ENCODE assay signal across 15 cellular contexts in the genomic region with DNA sequence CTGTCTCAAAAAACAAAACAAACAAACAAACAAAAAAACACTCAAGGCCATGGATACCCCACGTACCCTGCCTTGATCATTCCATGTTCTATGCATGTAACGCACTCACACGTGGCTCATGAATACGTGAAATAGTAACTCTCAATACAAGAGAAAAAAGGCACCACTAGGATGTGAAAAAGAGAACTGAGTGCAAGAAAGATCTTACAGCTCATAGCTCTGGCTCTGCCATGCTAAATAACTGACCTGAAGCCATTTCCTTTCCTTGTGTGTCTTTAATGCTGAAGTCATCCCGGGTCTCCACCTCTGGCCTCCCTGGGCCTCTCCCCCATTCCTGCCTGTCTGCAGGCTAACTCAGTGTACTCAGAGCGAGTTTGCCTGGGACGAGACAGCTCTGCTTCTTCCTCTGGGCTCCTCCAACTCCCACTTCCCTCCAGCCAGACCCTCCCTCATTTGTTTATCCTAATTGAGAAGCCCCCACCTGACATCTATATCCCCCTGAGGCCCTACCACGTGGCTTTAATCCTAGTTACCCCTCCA.
DNase-seq lines count a peak whose midpoint lies in the region; ATAC-seq, FAIRE-seq and TF ChIP-seq lines count a peak whose summit lies in the region.
"Had no signal": no experiment of that assay in that cellular context is flagged by ENCODE, and none has a peak within 500 bp of the region (broad histone marks: within the 10 kb centered on the region; RNA-seq: fewer than 3 reads in every experiment).

No MANE protein-coding gene starts in this region.

- TF ChIP-seq CTCF in GM23338 (conservative IDR thresholded peaks at IDR 0.05; ENCODE audit: low read depth in 2 of 2) (no peak), activated B cell treated with CpG ODN at 0.5 μM for 24 hours (IDR thresholded peaks at IDR 0.05) (no peak), keratinocyte (optimal IDR thresholded peaks at IDR 0.05 in 1 of 3, IDR thresholded peaks at IDR 0.05 in 1 of 3, conservative IDR thresholded peaks at IDR 0.05 in 1 of 3; ENCODE audit: extremely low read depth in 1 of 3, insufficient read depth in 2 of 3, low read length in 3 of 3) (no peak)

- H2AFZ ChIP-seq in GM23338 (no peak overlapping the region), keratinocyte (ENCODE audit: control insufficient read depth, low read length) (no peak overlapping the region)

- H3K4me3 Mint-ChIP-seq in GM23338: no peak overlapping the region
- no peak overlapping the region for H3K4me3 Mint-ChIP-seq in activated B cell treated with CpG ODN at 0.5 μM for 24 hours
- H3K4me3 Mint-ChIP-seq in stimulated activated naive B cell treated with anti-CD40 and anti-IgM and Interleukin-4, amounts not matched to agents 10 μg/mL and 1 μg/mL and 100 μg/mL, for 72 hours: no peak overlapping the region
- H3K4me3 Mint-ChIP-seq in activated T-cell treated with anti-CD3 and anti-CD28 coated beads, Interleukin-2, amount 50 U/mL, for 4 hours: no peak overlapping the region
- H3K4me3 Mint-ChIP-seq: stimulated activated effector memory CD8-positive, alpha-beta T cell treated with anti-CD3 and anti-CD28 coated beads, Interleukin-12 subunit alpha, Interleukin-12 subunit beta, amount 100 ng/mL, for 72 hours had no signal

- dilution Hi-C loops in keratinocyte (cut with MboI; ENCODE audit: extremely low pct_ligation_motif_present, low sequenced_read_pairs): no loop called here

- POLR2A ChIA-PET in activated B cell treated with CpG ODN at 0.5 μM for 24 hours (lab: Charles Lee): interaction anchor here (1.4 kb wide), 1 partner anchor 9 kb away, joined by 5 read pairs; no protein-coding TSS in a partner anchor

- intact Hi-C loops in activated B cell treated with CpG ODN at 0.5 μM for 24 hours (cut with micrococcal nuclease): no loop called here

- CTCF ChIA-PET in activated B cell treated with CpG ODN at 0.5 μM for 24 hours (lab: Charles Lee): no interaction called here

- H3K9me3 ChIP-seq in keratinocyte (ENCODE audit: control insufficient read depth, low read depth, low read length): no peaks in the 10 kb centered on the region
- H3K9me3 ChIP-seq: HAP-1, lower lobe of right lung had no signal

- H3K4me3 ChIP-seq in GM23338 (no peak overlapping the region), keratinocyte (ENCODE audit: control insufficient read depth in 2 of 3, extremely low read depth in 1 of 3, insufficient read depth in 2 of 3, low read depth in 1 of 3, low read length in 3 of 3) (no peak overlapping the region)
- H3K4me3 ChIP-seq: HAP-1 had no signal

- H3K27ac ChIP-seq in GM23338 (ENCODE audit: low read depth) (no peak overlapping the region), keratinocyte (ENCODE audit: control insufficient read depth, insufficient read depth, low read length) (no peak overlapping the region)
- H3K27ac ChIP-seq: lower lobe of right lung had no signal

- H3K4me1 Mint-ChIP-seq in GM23338 (peaks cover 63% of the 10 kb centered on the region), activated B cell treated with CpG ODN at 0.5 μM for 24 hours (peaks cover 15% of the 10 kb centered on the region)
- peaks cover 13 to 21% of the 10 kb centered on the region in 2 donors for H3K4me1 Mint-ChIP-seq in stimulated activated naive B cell treated with anti-CD40 and anti-IgM and Interleukin-4, amounts not matched to agents 10 μg/mL and 1 μg/mL and 100 μg/mL, for 72 hours
- peaks cover 19% of the 10 kb centered on the region for H3K4me1 Mint-ChIP-seq in activated T-cell treated with anti-CD3 and anti-CD28 coated beads, Interleukin-2, amount 50 U/mL, for 4 hours (ENCODE audit: low read depth)

- no peaks in the 10 kb centered on the region for H3F3A ChIP-seq in GM23338 (replicated peaks; ENCODE audit: low read depth)

- ATAC-seq in GM23338: no peak
- peak; percentile 5 for ATAC-seq in activated B cell treated with CpG ODN at 0.5 μM for 24 hours (ENCODE audit: low read depth)
- peak; percentile 22 to 46 for ATAC-seq in stimulated activated naive B cell treated with anti-CD40 and anti-IgM and Interleukin-4, amounts not matched to agents 10 μg/mL and 1 μg/mL and 100 μg/mL, for 72 hours (replicated peaks)
- no peak for ATAC-seq in activated T-cell treated with anti-CD3 and anti-CD28 coated beads, Interleukin-2, amount 50 U/mL, for 4 hours
- ATAC-seq: lower lobe of right lung; sciatic nerve; stimulated activated effector memory CD8-positive, alpha-beta T cell treated with anti-CD3 and anti-CD28 coated beads, Interleukin-12 subunit alpha, Interleukin-12 subunit beta, amount 100 ng/mL, for 72 hours had no signal

- no peaks in the 10 kb centered on the region for H3K9me1 ChIP-seq in keratinocyte (ENCODE audit: control insufficient read depth, extremely low read depth, insufficient read depth, low read length)

- H3K9ac ChIP-seq in keratinocyte (ENCODE audit: control insufficient read depth, extremely low read depth, insufficient read depth, low read length): no peak overlapping the region

- H3K4me1 ChIP-seq in GM23338 (ENCODE audit: insufficient read depth) (peaks cover 39% of the 10 kb centered on the region), keratinocyte (ENCODE audit: control insufficient read depth, extremely low read depth, insufficient read depth, low read length) (peaks cover 51% of the 10 kb centered on the region)
- H3K4me1 ChIP-seq: HAP-1 had no signal

- no peak for DNase-seq in GM23338 (ENCODE audit: low spot score)
- DNase-seq in activated B cell treated with CpG ODN at 0.5 μM for 24 hours: no peak
- no peak for DNase-seq in keratinocyte (ENCODE audit: low read depth, low spot score)
- DNase-seq in stimulated activated naive B cell treated with anti-CD40 and anti-IgM and Interleukin-4, amounts not matched to agents 10 μg/mL and 1 μg/mL and 100 μg/mL, for 72 hours: no peak
- DNase-seq in NOMO-1 treated with DMSO at 0.1 percent for 48 hours (lab: John Stamatoyannopoulos, UW; ENCODE audit: unreplicated experiment): no peak
- DNase-seq in activated T-cell treated with anti-CD3 and anti-CD28 coated beads, Interleukin-2, amount 50 U/mL, for 4 hours: no peak
- DNase-seq in NCI-H1694 treated with DMSO at 0.1 percent for 48 hours (lab: John Stamatoyannopoulos, UW): no peak
- DNase-seq: activated gamma-delta T cell treated with Interleukin-2 at 50 U/mL for 16 hours, KG1, lower lobe of right lung, NCI-H187 had no signal

- peaks cover 11% of the 10 kb centered on the region for H3K27me3 Mint-ChIP-seq in GM23338 (ENCODE audit: insufficient read depth, low read depth, poor library complexity)
- H3K27me3 Mint-ChIP-seq in activated B cell treated with CpG ODN at 0.5 μM for 24 hours: peaks cover 10% of the 10 kb centered on the region
- H3K27me3 Mint-ChIP-seq in stimulated activated naive B cell treated with anti-CD40 and anti-IgM and Interleukin-4, amounts not matched to agents 10 μg/mL and 1 μg/mL and 100 μg/mL, for 72 hours: peaks cover 49 to 59% of the 10 kb centered on the region in 2 donors
- peaks cover 48% of the 10 kb centered on the region for H3K27me3 Mint-ChIP-seq in activated T-cell treated with anti-CD3 and anti-CD28 coated beads, Interleukin-2, amount 50 U/mL, for 4 hours (ENCODE audit: low read depth)

- H3K27me3 ChIP-seq in GM23338 (ENCODE audit: insufficient read depth): no peaks in the 10 kb centered on the region
- no peaks in the 10 kb centered on the region for H3K27me3 ChIP-seq in keratinocyte (ENCODE audit: control insufficient read depth, extremely low read depth, insufficient read depth, low read length)

- FAIRE-seq in keratinocyte (lab: Jason Lieb, UNC): no peak

- H3K36me3 Mint-ChIP-seq in GM23338 (ENCODE audit: low read depth) (peaks cover 32% of the 10 kb centered on the region), activated B cell treated with CpG ODN at 0.5 μM for 24 hours (ENCODE audit: low read depth) (no peaks in the 10 kb centered on the region)
- no peaks in the 10 kb centered on the region for H3K36me3 Mint-ChIP-seq in stimulated activated naive B cell treated with anti-CD40 and anti-IgM and Interleukin-4, amounts not matched to agents 10 μg/mL and 1 μg/mL and 100 μg/mL, for 72 hours
- no peaks in the 10 kb centered on the region for H3K36me3 Mint-ChIP-seq in activated T-cell treated with anti-CD3 and anti-CD28 coated beads, Interleukin-2, amount 50 U/mL, for 4 hours (ENCODE audit: insufficient read depth)
- H3K36me3 Mint-ChIP-seq: CD14-positive monocyte; stimulated activated effector memory CD8-positive, alpha-beta T cell treated with anti-CD3 and anti-CD28 coated beads, Interleukin-12 subunit alpha, Interleukin-12 subunit beta, amount 100 ng/mL, for 72 hours had no signal

- H3K4me2 ChIP-seq in GM23338 (no peak overlapping the region), keratinocyte (ENCODE audit: control insufficient read depth, extremely low read depth, insufficient read depth, low read depth, low read length) (peak overlapping the region; percentile 7)

- H3K36me3 ChIP-seq in GM23338 (ENCODE audit: insufficient read depth) (no peaks in the 10 kb centered on the region), keratinocyte (ENCODE audit: control insufficient read depth in 2 of 2, extremely low read depth in 1 of 2, insufficient read depth in 2 of 2, low read length in 2 of 2) (peaks cover 2 to 11% of the 10 kb centered on the region in 2 experiments)
- H3K36me3 ChIP-seq: HAP-1 had no signal

- H3K9me2 ChIP-seq in GM23338 (ENCODE audit: insufficient read depth): no peaks in the 10 kb centered on the region

- H4K20me1 ChIP-seq in GM23338 (replicated peaks; ENCODE audit: insufficient read depth): no peaks in the 10 kb centered on the region
- no peaks in the 10 kb centered on the region for H4K20me1 ChIP-seq in keratinocyte (ENCODE audit: control insufficient read depth, extremely low read depth, insufficient read depth, low read length)

- no peaks in the 10 kb centered on the region for H3K9me3 Mint-ChIP-seq in GM23338
- H3K9me3 Mint-ChIP-seq in activated B cell treated with CpG ODN at 0.5 μM for 24 hours: no peaks in the 10 kb centered on the region
- H3K9me3 Mint-ChIP-seq in stimulated activated naive B cell treated with anti-CD40 and anti-IgM and Interleukin-4, amounts not matched to agents 10 μg/mL and 1 μg/mL and 100 μg/mL, for 72 hours: no peaks in the 10 kb centered on the region
- H3K9me3 Mint-ChIP-seq in activated T-cell treated with anti-CD3 and anti-CD28 coated beads, Interleukin-2, amount 50 U/mL, for 4 hours: no peaks in the 10 kb centered on the region
- H3K9me3 Mint-ChIP-seq: CD14-positive monocyte; stimulated activated effector memory CD8-positive, alpha-beta T cell treated with anti-CD3 and anti-CD28 coated beads, Interleukin-12 subunit alpha, Interleukin-12 subunit beta, amount 100 ng/mL, for 72 hours had no signal

- no peaks in the 10 kb centered on the region for H3K79me2 ChIP-seq in GM23338 (replicated peaks; ENCODE audit: insufficient read depth)
- H3K79me2 ChIP-seq in keratinocyte (ENCODE audit: control insufficient read depth, insufficient read depth, low read length): peaks cover 15% of the 10 kb centered on the region

- peak overlapping the region; percentile 10; the same call in 1 of the 2 replicates for H3K27ac Mint-ChIP-seq in GM23338
- H3K27ac Mint-ChIP-seq in activated B cell treated with CpG ODN at 0.5 μM for 24 hours: no peak overlapping the region
- no peak overlapping the region for H3K27ac Mint-ChIP-seq in stimulated activated naive B cell treated with anti-CD40 and anti-IgM and Interleukin-4, amounts not matched to agents 10 μg/mL and 1 μg/mL and 100 μg/mL, for 72 hours
- H3K27ac Mint-ChIP-seq: stimulated activated effector memory CD8-positive, alpha-beta T cell treated with anti-CD3 and anti-CD28 coated beads, Interleukin-12 subunit alpha, Interleukin-12 subunit beta, amount 100 ng/mL, for 72 hours had no signal

Comparison
In these comparisons a context has a peak if more than half of its experiments do, and no peak if none do; other contexts are left out.
1. ATAC-seq: peak in activated B cell treated with CpG ODN at 0.5 μM for 24 hours (single experiment) and stimulated activated naive B cell treated with anti-CD40 and anti-IgM and Interleukin-4, amounts not matched to agents 10 μg/mL and 1 μg/mL and 100 μg/mL, for 72 hours (2 of 2); none in GM23338 (single experiment) and activated T-cell treated with anti-CD3 and anti-CD28 coated beads, Interleukin-2, amount 50 U/mL, for 4 hours (0 of 2).